24 cellular contexts compared by ENCODE assay signal in genomic region chr1:236799001-236799400, GRCh38.
"Had no signal": no experiment of that assay in that cellular context is flagged by ENCODE, and none has a peak within 500 bp of the region (broad histone marks: within the 10 kb centered on the region; RNA-seq: fewer than 3 reads in every experiment).

No MANE protein-coding gene starts in this region.

- H3K4me3 Mint-ChIP-seq: activated naive CD4-positive, alpha-beta T cell treated with anti-CD3 and anti-CD28 coated beads for 36 hours; activated T-cell treated with anti-CD3 and anti-CD28 coated beads, Interleukin-2, amount 50 U/mL, for 4 hours; T-helper 17 cell; WTC11 had no signal

- H3K27me3 Mint-ChIP-seq: activated naive CD8-positive, alpha-beta T cell; activated T-helper 17 cell treated with anti-CD3 and anti-CD28 coated beads, Interleukin-2, amount 50 U/mL, for 72 hours; T-helper 17 cell had no signal

- H3K9me3 ChIP-seq: adrenal gland had no signal

- H3K27ac ChIP-seq: adrenal gland had no signal

- H3K9me3 Mint-ChIP-seq: activated naive CD4-positive, alpha-beta T cell treated with anti-CD3 and anti-CD28 coated beads for 36 hours; activated T-cell treated with anti-CD3 and anti-CD28 coated beads, Interleukin-2, amount 50 U/mL, for 4 hours; activated T-helper 17 cell treated with anti-CD3 and anti-CD28 coated beads, Interleukin-2, amount 50 U/mL, for 72 hours; WTC11 had no signal

- DNase-seq: activated CD4-positive, alpha-beta T cell treated with anti-CD3 and anti-CD28 coated beads for 48 hours; activated CD4-positive, alpha-beta T cell treated with anti-CD3 and anti-CD28 coated beads, Interleukin-2, amount 50 U/mL, for 4 hours; activated CD4-positive, CD25-positive, alpha-beta regulatory T cell treated with anti-CD3 and anti-CD28 coated beads, Interleukin-2, amount 50 U/mL, for 72 hours; activated gamma-delta T cell; activated naive CD4-positive, alpha-beta T cell treated with anti-CD3 and anti-CD28 coated beads for 36 hours; activated T-cell treated with anti-CD3 and anti-CD28 coated beads, Interleukin-2, amount 50 U/mL, for 4 hours; adrenal gland; anterior cingulate cortex; caudate nucleus; NCI-H1105 treated with DMSO at 0.1 percent for 48 hours; NCI-H1436 treated with DMSO at 0.1 percent for 48 hours; NCI-H187; NCI-H2081; NCI-H446; NCI-H524; PC-3; SHP77 treated with DMSO at 0.1 percent for 48 hours; T-helper 17 cell; T-helper 9 cell had no signal

- H3K4me3 ChIP-seq: adrenal gland, K562 had no signal

- H3K27ac Mint-ChIP-seq: activated naive CD4-positive, alpha-beta T cell treated with anti-CD3 and anti-CD28 coated beads for 36 hours; activated naive CD8-positive, alpha-beta T cell; T-helper 17 cell; WTC11 had no signal

- FAIRE-seq: K562, RCC 7860 had no signal

- H3K27me3 ChIP-seq: adrenal gland had no signal

- ATAC-seq: activated T-cell treated with anti-CD3 and anti-CD28 coated beads, Interleukin-2, amount 50 U/mL, for 4 hours; activated T-helper 17 cell treated with anti-CD3 and anti-CD28 coated beads, Interleukin-2, amount 50 U/mL, for 72 hours; K562; PC-3; T-helper 17 cell; WTC11 had no signal

- H3K36me3 ChIP-seq: adrenal gland had no signal
